In genomic region chr21:45424854-45425795, GRCh38 we compare ENCODE assay signal across 21 cellular contexts.
"Had no signal": no experiment of that assay in that cellular context is flagged by ENCODE, and none has a peak within 500 bp of the region (broad histone marks: within the 10 kb centered on the region; RNA-seq: fewer than 3 reads in every experiment).

No MANE protein-coding gene starts in this region.

- H3K27ac Mint-ChIP-seq: activated CD4-positive, alpha-beta T cell treated with anti-CD3 and anti-CD28 coated beads, Interleukin-2, amount 10 ng/mL, durations not matched to agents 7 days and 5 days; activated CD8-positive, alpha-beta T cell treated with anti-CD3 and anti-CD28 coated beads, Interleukin-2, amount 10 ng/mL, durations not matched to agents 7 days and 5 days; activated naive CD4-positive, alpha-beta T cell treated with anti-CD3 and anti-CD28 coated beads, Interleukin-2, amount 10 ng/mL, durations not matched to agents 7 days and 5 days; activated naive CD8-positive, alpha-beta T cell treated with anti-CD3 and anti-CD28 coated beads, Interleukin-2, amount 50 U/mL, for 24 hours; effector memory CD8-positive, alpha-beta T cell; natural killer cell treated with Interleukin-12 subunit alpha and Interleukin-12 subunit beta and Interleukin-15 and Interleukin-18, amount 100 ng/mL, for 72 hours; stimulated activated naive CD8-positive, alpha-beta T cell treated with anti-CD3 and anti-CD28 coated beads, Interleukin-15, amount 100 ng/mL, for 72 hours; type B pancreatic cell had no signal

- H3K27ac ChIP-seq: brain microvascular endothelial cell, suprapubic skin had no signal

- H3K27me3 ChIP-seq: brain microvascular endothelial cell, suprapubic skin had no signal

- H3K27me3 Mint-ChIP-seq: activated CD4-positive, alpha-beta T cell treated with anti-CD3 and anti-CD28 coated beads, Interleukin-2, amount 10 ng/mL, durations not matched to agents 7 days and 5 days; activated naive CD4-positive, alpha-beta T cell treated with anti-CD3 and anti-CD28 coated beads, Interleukin-2, amount 10 ng/mL, durations not matched to agents 7 days and 5 days; activated naive CD8-positive, alpha-beta T cell treated with anti-CD3 and anti-CD28 coated beads, Interleukin-2, amount 50 U/mL, for 24 hours; type B pancreatic cell had no signal

- H3K9me3 ChIP-seq: suprapubic skin had no signal

- H3K36me3 Mint-ChIP-seq: activated naive CD4-positive, alpha-beta T cell treated with anti-CD3 and anti-CD28 coated beads, Interleukin-2, amount 10 ng/mL, durations not matched to agents 7 days and 5 days; natural killer cell treated with Interleukin-12 subunit alpha and Interleukin-12 subunit beta and Interleukin-15 and Interleukin-18, amount 100 ng/mL, for 72 hours; type B pancreatic cell had no signal

- DNase-seq: activated CD4-positive, alpha-beta T cell treated with anti-CD3 and anti-CD28 coated beads, Interleukin-2, amount 10 ng/mL, durations not matched to agents 7 days and 5 days; activated CD8-positive, alpha-beta T cell treated with anti-CD3 and anti-CD28 coated beads, Interleukin-2, amount 10 ng/mL, durations not matched to agents 7 days and 5 days; activated effector memory CD4-positive, alpha-beta T cell treated with Interleukin-2 at 50 U/mL for 16 hours; activated naive CD4-positive, alpha-beta T cell treated with anti-CD3 and anti-CD28 coated beads, Interleukin-2, amount 10 ng/mL, durations not matched to agents 7 days and 5 days; activated naive CD8-positive, alpha-beta T cell treated with anti-CD3 and anti-CD28 coated beads, Interleukin-2, amount 50 U/mL, for 24 hours; activated T-cell treated with anti-CD3 and anti-CD28 coated beads, Interleukin-2, amount 50 U/mL, for 4 hours; anterior cingulate cortex; brain microvascular endothelial cell; dermis blood vessel endothelial cell; effector memory CD8-positive, alpha-beta T cell; foreskin fibroblast; hypothalamus; nucleus accumbens; stimulated activated CD4-positive, alpha-beta T cell treated with anti-CD3 and anti-CD28 coated beads, Interleukin-15, amount 100 ng/mL, for 24 hours; stimulated activated CD4-positive, alpha-beta T cell treated with anti-CD3 and anti-CD28 coated beads, Interleukin-2, amount 100 ng/mL, for 48 hours; stimulated activated naive CD8-positive, alpha-beta T cell treated with anti-CD3 and anti-CD28 coated beads, Interleukin-15, amount 100 ng/mL, for 72 hours; T1000 had no signal

- H3K4me3 ChIP-seq: suprapubic skin had no signal

- H3K36me3 ChIP-seq: suprapubic skin had no signal

- H3K4me3 Mint-ChIP-seq: activated CD4-positive, alpha-beta T cell treated with anti-CD3 and anti-CD28 coated beads, Interleukin-2, amount 10 ng/mL, durations not matched to agents 7 days and 5 days; activated CD8-positive, alpha-beta T cell treated with anti-CD3 and anti-CD28 coated beads, Interleukin-2, amount 10 ng/mL, durations not matched to agents 7 days and 5 days; activated naive CD4-positive, alpha-beta T cell treated with anti-CD3 and anti-CD28 coated beads, Interleukin-2, amount 10 ng/mL, durations not matched to agents 7 days and 5 days; activated naive CD8-positive, alpha-beta T cell treated with anti-CD3 and anti-CD28 coated beads, Interleukin-2, amount 50 U/mL, for 24 hours; activated T-cell treated with anti-CD3 and anti-CD28 coated beads, Interleukin-2, amount 50 U/mL, for 4 hours; effector memory CD8-positive, alpha-beta T cell; natural killer cell treated with Interleukin-12 subunit alpha and Interleukin-12 subunit beta and Interleukin-15 and Interleukin-18, amount 100 ng/mL, for 72 hours; stimulated activated naive CD8-positive, alpha-beta T cell treated with anti-CD3 and anti-CD28 coated beads, Interleukin-15, amount 100 ng/mL, for 72 hours; type B pancreatic cell had no signal

- H3K9me3 Mint-ChIP-seq: activated CD4-positive, alpha-beta T cell treated with anti-CD3 and anti-CD28 coated beads, Interleukin-2, amount 10 ng/mL, durations not matched to agents 7 days and 5 days; activated naive CD4-positive, alpha-beta T cell treated with anti-CD3 and anti-CD28 coated beads, Interleukin-2, amount 10 ng/mL, durations not matched to agents 7 days and 5 days; activated naive CD8-positive, alpha-beta T cell treated with anti-CD3 and anti-CD28 coated beads, Interleukin-2, amount 50 U/mL, for 24 hours; activated T-cell treated with anti-CD3 and anti-CD28 coated beads, Interleukin-2, amount 50 U/mL, for 4 hours; effector memory CD8-positive, alpha-beta T cell; natural killer cell treated with Interleukin-12 subunit alpha and Interleukin-12 subunit beta and Interleukin-15 and Interleukin-18, amount 100 ng/mL, for 72 hours; stimulated activated naive CD8-positive, alpha-beta T cell treated with anti-CD3 and anti-CD28 coated beads, Interleukin-15, amount 100 ng/mL, for 72 hours; type B pancreatic cell had no signal

- H3K4me1 Mint-ChIP-seq: activated CD4-positive, alpha-beta T cell treated with anti-CD3 and anti-CD28 coated beads, Interleukin-2, amount 10 ng/mL, durations not matched to agents 7 days and 5 days; activated naive CD4-positive, alpha-beta T cell treated with anti-CD3 and anti-CD28 coated beads, Interleukin-2, amount 10 ng/mL, durations not matched to agents 7 days and 5 days; activated naive CD8-positive, alpha-beta T cell treated with anti-CD3 and anti-CD28 coated beads, Interleukin-2, amount 50 U/mL, for 24 hours; stimulated activated naive CD8-positive, alpha-beta T cell treated with anti-CD3 and anti-CD28 coated beads, Interleukin-15, amount 100 ng/mL, for 72 hours had no signal

- ATAC-seq: activated CD4-positive, CD25-positive, alpha-beta regulatory T cell treated with anti-CD3 and anti-CD28 coated beads, Interleukin-2, amount 50 U/mL, for 24 hours; activated CD8-positive, alpha-beta T cell treated with anti-CD3 and anti-CD28 coated beads, Interleukin-2, amount 10 ng/mL, durations not matched to agents 7 days and 5 days; activated naive CD8-positive, alpha-beta T cell treated with anti-CD3 and anti-CD28 coated beads, Interleukin-2, amount 50 U/mL, for 24 hours; activated T-cell treated with anti-CD3 and anti-CD28 coated beads, Interleukin-2, amount 50 U/mL, for 4 hours; effector memory CD8-positive, alpha-beta T cell; natural killer cell treated with Interleukin-12 subunit alpha and Interleukin-12 subunit beta and Interleukin-15 and Interleukin-18, amount 100 ng/mL, for 72 hours; stimulated activated naive CD8-positive, alpha-beta T cell treated with anti-CD3 and anti-CD28 coated beads, Interleukin-15, amount 100 ng/mL, for 72 hours had no signal
